8 cellular contexts compared by ENCODE assay signal in the genomic region with DNA sequence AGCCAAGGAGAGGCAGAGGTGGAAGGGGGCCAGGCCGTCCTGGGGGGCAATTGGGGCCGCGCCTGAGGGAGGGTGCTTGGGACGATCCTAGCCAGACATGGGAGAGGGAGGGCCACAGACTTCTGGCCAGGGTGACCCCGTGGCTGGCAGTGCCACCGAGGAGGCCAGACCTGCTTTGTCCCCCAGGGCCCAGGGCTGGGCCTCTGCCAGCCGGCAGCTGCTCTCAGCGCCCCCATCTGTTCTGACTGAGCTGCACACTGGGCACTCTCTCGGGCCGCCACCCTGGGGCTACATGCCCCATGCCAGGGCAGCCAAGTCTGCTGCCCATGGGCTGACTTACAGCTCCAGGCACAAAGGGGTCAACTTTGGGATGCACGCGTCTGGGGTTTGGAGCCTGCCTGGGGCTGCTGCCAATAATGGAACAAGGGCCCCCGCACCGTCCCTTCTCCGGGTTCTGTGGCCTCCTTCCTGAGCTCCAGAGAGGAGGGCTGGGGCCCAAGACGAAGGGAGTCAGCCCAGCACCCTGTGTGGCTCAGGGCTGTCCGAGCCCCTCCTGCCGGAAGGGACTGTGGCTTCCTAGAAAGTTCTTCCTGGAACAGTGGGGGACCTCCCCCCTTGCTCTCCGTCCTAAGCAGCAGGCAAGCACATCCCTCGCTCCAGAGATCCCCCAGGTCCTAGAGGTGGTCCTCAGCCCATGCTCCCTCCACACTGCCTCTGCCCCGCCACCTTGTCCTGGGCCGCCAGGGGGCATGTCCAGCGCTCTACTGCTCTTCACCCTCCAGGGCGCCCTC. TPM values are rescaled to one million over a fixed set of nuclear protein-coding genes. Genes with fewer than 3 reads are reported as not detected.
DNase-seq lines count a peak whose midpoint lies in the region; ATAC-seq, FAIRE-seq and TF ChIP-seq lines count a peak whose summit lies in the region.

No MANE protein-coding gene starts in this region.

- no peak overlapping the region for H3K4ac ChIP-seq in H1 (replicated peaks; ENCODE audit: insufficient read length, low read depth, low read length)

- no peak overlapping the region for H2BK5ac ChIP-seq in H1 (ENCODE audit: low read depth, low read length)

- no peak overlapping the region for H4K8ac ChIP-seq in H1 (ENCODE audit: extremely low read depth, insufficient read depth, low read length)

- H3K27me3 ChIP-seq in H1 (replicated peaks in 1 of 4; ENCODE audit: control insufficient read depth in 3 of 4, extremely low read depth in 1 of 4, insufficient read depth in 3 of 4, low read length in 3 of 4), result peaks cover 0 to 3% (median 0%) of the 10 kb centered on the region in 4 experiments; a peak in 1 of 7 replicates
- no peaks in the 10 kb centered on the region for H3K27me3 ChIP-seq in small intestine (ENCODE audit: control insufficient read depth in 2 of 2, insufficient read depth in 2 of 2, low read length in 2 of 2)

- no peaks in the 10 kb centered on the region for H3K9me3 Mint-ChIP-seq in mesothelial cell of epicardium

- POLR2A ChIA-PET in H1 (lab: Charles Lee; ENCODE audit: partially characterized antibody), result interaction anchor here (0.9 to 1.7 kb wide), 6 partner anchors 12 to 47 kb away, joined by 3 to 6 read pairs (median 3); no protein-coding TSS in a partner anchor

- H3K14ac ChIP-seq in H1 (ENCODE audit: insufficient read length), result no peak overlapping the region

- TF ChIP-seq POLR2A in H1 (IDR thresholded peaks at IDR 0.05; ENCODE audit: control extremely low read depth in 1 of 2, low read depth in 2 of 2, low read length in 2 of 2), result no peak

- 46% methylated on average over 23 of the region's 24 CpGs; no CpG with 5 or more reads in 1 of the 2 experiments for WGBS in H1 (ENCODE audit: extremely low coverage in 1 of 2, insufficient coverage in 1 of 2, insufficient read length in 1 of 2, insufficient replicate concordance in 2 of 2, low coverage in 1 of 2, low lambda C conversion rate in 2 of 2, missing lambda C conversion rate in 1 of 2), 2 experiments
- WGBS in small intestine, 3 donors, result 36 to 44% (median 37%) methylated on average over 23 to 24 of the region's 24 CpGs

- peaks cover 5% of the 10 kb centered on the region for H3K27me3 Mint-ChIP-seq in mesothelial cell of epicardium (ENCODE audit: low read depth)

- H3K27ac Mint-ChIP-seq in mesothelial cell of epicardium, result peak overlapping the region; percentile 89

- H3K23ac ChIP-seq in H1 (ENCODE audit: insufficient read length), result no peak overlapping the region

- no peak overlapping the region for H4K5ac ChIP-seq in H1 (ENCODE audit: insufficient read length, low read depth, low read length)

- H2BK12ac ChIP-seq in H1 (ENCODE audit: low read depth, low read length), result peak overlapping the region; percentile 27; the same call in 1 of the 2 replicates

- H3K79me2 ChIP-seq in H1 (ENCODE audit: control insufficient read depth in 1 of 2, insufficient read depth in 2 of 2, low read length in 2 of 2), result no peaks in the 10 kb centered on the region

- peaks cover 2% of the 10 kb centered on the region for H3K36me3 Mint-ChIP-seq in mesothelial cell of epicardium

- no peak for ATAC-seq in HG03354 (IDR thresholded peaks at IDR 0.05; ENCODE audit: poor library complexity, severe bottlenecking, unreplicated experiment)

- peak overlapping the region; percentile 84 for H3K4me3 Mint-ChIP-seq in mesothelial cell of epicardium

- DNase-seq in GM12864 (ENCODE audit: low read depth) (no peak), OCI-M1 (lab: John Stamatoyannopoulos, UW) (peak; percentile 46), H1 (ENCODE audit: low read depth in 1 of 2, low spot score in 2 of 2) (peak in 1 of 2 experiments; percentile 70), mesothelial cell of epicardium (ENCODE audit: low spot score in 2 of 2, unreplicated experiment in 2 of 2) (peak in 1 of 2 experiments; percentile 45), GOT3 (lab: John Stamatoyannopoulos, UW) (no peak), middle frontal gyrus (ENCODE audit: extremely low spot score, low spot score) (no peak), small intestine (no peak)

- FAIRE-seq in H1 (lab: Jason Lieb, UNC) (no peak), small intestine (lab: Jason Lieb, UNC) (no peak)

- peaks cover 9% of the 10 kb centered on the region; the same call in 1 of the 2 replicates for H3K23me2 ChIP-seq in H1 (ENCODE audit: low read depth, low read length)

- no peaks in the 10 kb centered on the region for H3K79me1 ChIP-seq in H1 (ENCODE audit: low read depth, low read length)

- peak overlapping the region; percentile 85 for H4K91ac ChIP-seq in H1 (replicated peaks; ENCODE audit: insufficient read length, low read length)

- peak overlapping the region; percentile 48; the same call in 1 of the 2 replicates for H3K18ac ChIP-seq in H1 (ENCODE audit: extremely low read depth, low read length)

- peak overlapping the region; percentile 61; the same call in 1 of the 2 replicates for H2BK15ac ChIP-seq in H1 (ENCODE audit: low read length)

- H2AFZ ChIP-seq in H1 (ENCODE audit: low read length), result no peak overlapping the region

- H3K9ac ChIP-seq in H1 (replicated peaks in 1 of 4; ENCODE audit: extremely low read depth in 1 of 4, low read depth in 3 of 4, low read length in 3 of 4), result no peak overlapping the region

- H3K36me3 ChIP-seq in H1 (ENCODE audit: control insufficient read depth in 2 of 4, insufficient read depth in 4 of 4, low read length in 3 of 4) (no peaks in the 10 kb centered on the region), small intestine (ENCODE audit: control insufficient read depth in 2 of 2, insufficient read depth in 2 of 2, low read length in 2 of 2) (peaks cover 0 to 4% of the 10 kb centered on the region in 2 donors)

- TF ChIP-seq EP300 in H1 (IDR thresholded peaks at IDR 0.05; ENCODE audit: borderline replicate concordance in 1 of 2, low read depth in 2 of 2, low read length in 2 of 2), result no peak

- no peak overlapping the region for H2BK20ac ChIP-seq in H1 (ENCODE audit: low read length)

- peaks cover 5% of the 10 kb centered on the region for H3K4me1 Mint-ChIP-seq in mesothelial cell of epicardium

- TF ChIP-seq RAD21 in H1 (IDR thresholded peaks at IDR 0.05 in 1 of 2, conservative IDR thresholded peaks at IDR 0.05 in 1 of 2; ENCODE audit: low read depth in 2 of 2, low read length in 2 of 2), result peak; percentile 10 to 18; a peak in 1 of 4 replicates

- H3K4me1 ChIP-seq in H1 (replicated peaks in 1 of 4; ENCODE audit: control insufficient read depth in 3 of 4, insufficient read depth in 4 of 4, low read length in 3 of 4), result peaks cover 0 to 18% (median 10%) of the 10 kb centered on the region in 4 experiments; a peak in 6 of 7 replicates
- peaks cover 0 to 4% of the 10 kb centered on the region in 2 donors for H3K4me1 ChIP-seq in small intestine (ENCODE audit: control insufficient read depth in 2 of 2, insufficient read depth in 1 of 2, low read depth in 1 of 2, low read length in 1 of 2)

- H4K20me1 ChIP-seq in H1 (replicated peaks in 1 of 2; ENCODE audit: control insufficient read depth in 1 of 2, insufficient read depth in 2 of 2, low read length in 2 of 2), result peaks cover 0 to 2% of the 10 kb centered on the region in 2 experiments

- H3K4me3 ChIP-seq in GM12864 (ENCODE audit: low read depth, low read length), result no peak overlapping the region
- H3K4me3 ChIP-seq in H1 (ENCODE audit: extremely low read depth in 1 of 4, insufficient read depth in 2 of 4, low read depth in 3 of 4, low read length in 4 of 4), result peak overlapping the region in 3 of 4 experiments; percentile 55 to 88 (median 60); a peak in 4 of 8 replicates
- peak overlapping the region in 1 of 2 donors; percentile 55 for H3K4me3 ChIP-seq in small intestine (ENCODE audit: low read depth in 1 of 2, low read length in 2 of 2)

- H3K9me3 ChIP-seq in H1 (ENCODE audit: insufficient read depth in 2 of 2, low read depth in 1 of 2, low read length in 1 of 2), result no peaks in the 10 kb centered on the region
- H3K9me3 ChIP-seq in small intestine (ENCODE audit: control insufficient read depth, low read depth), result no peaks in the 10 kb centered on the region

- no peak overlapping the region for H3K27ac ChIP-seq in H1 (ENCODE audit: low read depth, low read length)
- H3K27ac ChIP-seq in small intestine (ENCODE audit: low read depth in 1 of 2, low read length in 1 of 2), result no peak overlapping the region

- TF ChIP-seq CTCF in GM12864 (IDR thresholded peaks at IDR 0.05; ENCODE audit: low read depth, low read length, missing control alignments) (peak; percentile 5), H1 (IDR thresholded peaks at IDR 0.05; ENCODE audit: control extremely low read depth in 1 of 3, insufficient read depth in 1 of 3, low read depth in 1 of 3, low read length in 3 of 3) (peak in 2 of 3 experiments; percentile 38 to 59; a peak in 3 of 4 replicates), mesothelial cell of epicardium (IDR thresholded peaks at IDR 0.05; ENCODE audit: unreplicated experiment) (no peak)

- H2AK5ac ChIP-seq in H1 (ENCODE audit: low read depth, low read length), result no peak overlapping the region

- CTCF ChIA-PET in H1 (lab: Charles Lee; ENCODE audit: partially characterized antibody), result interaction anchor here (0.6 to 2.6 kb wide), 29 partner anchors 9 to 145 kb away, joined by 3 to 18 read pairs (median 4); no protein-coding TSS in a partner anchor

- no peak overlapping the region for H2BK120ac ChIP-seq in H1 (replicated peaks; ENCODE audit: low read depth, low read length)

- no peak overlapping the region for H3K56ac ChIP-seq in H1 (replicated peaks; ENCODE audit: insufficient read length, low read depth, low read length)

- peak overlapping the region; percentile 62 to 74 for H3K4me2 ChIP-seq in H1 (ENCODE audit: insufficient read depth in 1 of 2, low read depth in 2 of 2, low read length in 2 of 2)

RNA-seq across cellular contexts. Expression of gene ADSS1, which starts 1.1 kb away (rescaled TPM):
- 7.9 and 8.9 TPM in 2 replicates for total RNA-seq in H1 (2021; fragmentation: NEBNext Ultra II Directional; extraction: Animal tissue kit (Norgen Biotek cat#: 25700))
- polyA plus RNA-seq in H1 (2011; rRNA removed), result 7.1 and 9.4 TPM in 2 replicates
- polyA plus RNA-seq in H1 (2011; cell fraction: cytosol; rRNA removed), result 12.8 TPM
- polyA plus RNA-seq in H1 (2011; cell fraction: nucleus; rRNA removed), result 43.4 TPM
- 8.2 to 15.0 TPM (median 11.8 TPM) in 4 replicates for polyA plus RNA-seq in H1 (2012, experiment 1 of 2)
- polyA plus RNA-seq in H1 (2012, experiment 2 of 2), result 9.8 TPM
- polyA plus RNA-seq in H1 (2013, experiment 1 of 2), result 6.2 TPM
- 5.8 TPM for polyA plus RNA-seq in H1 (2013, experiment 2 of 2)
- polyA minus RNA-seq in H1 (2011; rRNA and poly(A)+ RNA removed), result 3.2 and 7.1 TPM in 2 replicates
- 2.6 TPM for polyA minus RNA-seq in H1 (2011; cell fraction: cytosol; rRNA and poly(A)+ RNA removed)
- 11.0 TPM for polyA minus RNA-seq in H1 (2011; cell fraction: nucleus; rRNA and poly(A)+ RNA removed)
- total RNA-seq in mesothelial cell of epicardium, result 14.1 to 17.1 TPM (median 14.4 TPM) in 3 replicates
- polyA plus RNA-seq in small intestine, result 10 to 100 TPM in 1 of 3 donors, 1 to 10 TPM in 2; 3.6 to 12.7 (median 6.0) TPM

RNA-seq across cellular contexts. Expression of gene SIVA1, which starts 27.8 kb away (rescaled TPM):
- 123 and 135 TPM in 2 replicates for total RNA-seq in H1 (2021; fragmentation: NEBNext Ultra II Directional; extraction: Animal tissue kit (Norgen Biotek cat#: 25700))
- polyA plus RNA-seq in H1 (2011; rRNA removed) (517 and 589 TPM in 2 replicates), small intestine (100 to 1,000 TPM; 104 to 269 (median 177) TPM)
- polyA plus RNA-seq in H1 (2011; cell fraction: cytosol; rRNA removed), result 330 TPM
- 307 TPM for polyA plus RNA-seq in H1 (2011; cell fraction: nucleus; rRNA removed)
- polyA plus RNA-seq in H1 (2012, experiment 1 of 2), result 85.5 to 181 TPM (median 172 TPM) in 4 replicates
- polyA plus RNA-seq in H1 (2012, experiment 2 of 2), result 271 TPM
- polyA plus RNA-seq in H1 (2013, experiment 1 of 2), result 207 TPM
- 187 TPM for polyA plus RNA-seq in H1 (2013, experiment 2 of 2)
- 23.9 and 34.6 TPM in 2 replicates for polyA minus RNA-seq in H1 (2011; rRNA and poly(A)+ RNA removed)
- 70.6 TPM for polyA minus RNA-seq in H1 (2011; cell fraction: cytosol; rRNA and poly(A)+ RNA removed)
- 52.2 TPM for polyA minus RNA-seq in H1 (2011; cell fraction: nucleus; rRNA and poly(A)+ RNA removed)
- total RNA-seq in mesothelial cell of epicardium, result 68.7 to 70.9 TPM (median 70.9 TPM) in 3 replicates

RNA-seq across cellular contexts. Expression of gene INF2, which starts 35.8 kb away (rescaled TPM):
- 54.0 and 59.5 TPM in 2 replicates for total RNA-seq in H1 (2021; fragmentation: NEBNext Ultra II Directional; extraction: Animal tissue kit (Norgen Biotek cat#: 25700))
- polyA plus RNA-seq in H1 (2011; rRNA removed) (29.1 and 42.3 TPM in 2 replicates), small intestine (100 to 1,000 TPM in 2 of 3 donors, 10 to 100 TPM in 1; 76.6 to 364 (median 317) TPM)
- 28.5 TPM for polyA plus RNA-seq in H1 (2011; cell fraction: cytosol; rRNA removed)
- polyA plus RNA-seq in H1 (2011; cell fraction: nucleus; rRNA removed), result 143 TPM
- polyA plus RNA-seq in H1 (2012, experiment 1 of 2), result 27.3 to 49.9 TPM (median 47.0 TPM) in 4 replicates
- 33.6 TPM for polyA plus RNA-seq in H1 (2012, experiment 2 of 2)
- polyA plus RNA-seq in H1 (2013, experiment 1 of 2), result 36.0 TPM
- polyA plus RNA-seq in H1 (2013, experiment 2 of 2), result 32.6 TPM
- polyA minus RNA-seq in H1 (2011; rRNA and poly(A)+ RNA removed), result 12.8 and 15.1 TPM in 2 replicates
- polyA minus RNA-seq in H1 (2011; cell fraction: cytosol; rRNA and poly(A)+ RNA removed), result 22.1 TPM
- polyA minus RNA-seq in H1 (2011; cell fraction: nucleus; rRNA and poly(A)+ RNA removed), result 27.8 TPM
- total RNA-seq in mesothelial cell of epicardium, result 90.2 to 92.8 TPM (median 92.5 TPM) in 3 replicates
